In the genomic region with DNA sequence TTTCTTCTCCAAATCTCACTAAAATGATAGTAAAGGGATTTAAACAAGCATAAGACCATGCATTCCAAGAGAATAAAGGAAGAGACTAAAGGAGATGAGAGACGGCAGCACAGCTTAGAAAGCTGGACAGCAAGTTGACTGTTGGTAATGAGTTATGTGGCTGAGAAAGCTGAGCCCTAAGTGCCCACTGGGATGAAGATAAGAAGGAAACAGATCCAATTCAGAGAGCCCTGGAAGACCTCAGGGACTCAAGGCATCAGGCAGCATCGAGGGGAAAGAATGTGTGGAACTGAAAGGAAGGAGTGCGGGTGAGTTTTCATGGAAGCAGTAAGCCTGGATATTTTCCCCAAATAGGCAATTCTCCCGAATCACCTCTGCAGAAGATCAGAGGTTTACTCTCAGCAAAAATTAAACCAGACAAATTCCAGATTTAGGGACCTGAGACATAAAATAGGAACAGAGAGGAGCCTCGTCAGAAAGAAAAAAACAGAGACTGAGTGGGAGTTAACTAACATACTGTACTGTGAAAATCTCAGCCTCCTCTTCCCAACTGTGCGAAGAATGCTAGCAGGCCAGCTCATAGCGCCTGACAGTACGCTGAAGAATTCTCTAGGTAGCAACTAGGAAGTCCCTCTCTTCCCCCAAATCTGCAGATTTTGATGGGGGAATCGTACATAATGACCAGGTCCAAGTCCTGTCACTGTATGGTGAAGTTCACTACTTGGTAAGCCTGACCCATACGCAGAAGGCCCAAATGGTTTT, we compare ENCODE assay signal across 25 cellular contexts.
"Had no signal": no experiment of that assay in that cellular context is flagged by ENCODE, and none has a peak within 500 bp of the region (broad histone marks: within the 10 kb centered on the region; RNA-seq: fewer than 3 reads in every experiment).

No MANE protein-coding gene starts in this region.

- H3K9me3 ChIP-seq: esophagus squamous epithelium, gastroesophageal sphincter, mucosa of descending colon, prostate gland, right lobe of liver, testis, tibial nerve, upper lobe of right lung had no signal

- H3K27ac ChIP-seq: esophagus squamous epithelium, gastroesophageal sphincter, neural progenitor cell, parathyroid adenoma, prostate gland, right lobe of liver, spleen, testis, tibial nerve, upper lobe of right lung had no signal

- H3K27ac Mint-ChIP-seq: neural progenitor cell; stimulated activated memory B cell treated with anti-CD40 and anti-IgM and Interleukin-4, amounts not matched to agents 10 μg/mL and 1 μg/mL and 100 μg/mL, for 72 hours; stimulated activated naive CD8-positive, alpha-beta T cell treated with anti-CD3 and anti-CD28 coated beads, Interleukin-15, Interleukin-2, amounts not matched to agents 100 ng/mL and 50 ng/mL, for 24 hours had no signal

- FAIRE-seq: colon, islet of Langerhans had no signal

- H3K4me3 Mint-ChIP-seq: naive thymus-derived CD8-positive, alpha-beta T cell; neural progenitor cell; stimulated activated memory B cell treated with anti-CD40 and anti-IgM and Interleukin-4, amounts not matched to agents 10 μg/mL and 1 μg/mL and 100 μg/mL, for 72 hours; stimulated activated naive CD8-positive, alpha-beta T cell treated with anti-CD3 and anti-CD28 coated beads, Interleukin-15, Interleukin-2, amounts not matched to agents 100 ng/mL and 50 ng/mL, for 24 hours had no signal

- H2AFZ ChIP-seq: neural progenitor cell, parathyroid adenoma had no signal

- H3K36me3 ChIP-seq: esophagus squamous epithelium, gastroesophageal sphincter, neural progenitor cell, prostate gland, right lobe of liver, spleen, tibial nerve, upper lobe of right lung had no signal

- H3K36me3 Mint-ChIP-seq: naive thymus-derived CD8-positive, alpha-beta T cell; neural progenitor cell; stimulated activated memory B cell treated with anti-CD40 and anti-IgM and Interleukin-4, amounts not matched to agents 10 μg/mL and 1 μg/mL and 100 μg/mL, for 72 hours had no signal

- H3K9me3 Mint-ChIP-seq: stimulated activated naive CD8-positive, alpha-beta T cell treated with anti-CD3 and anti-CD28 coated beads, Interleukin-15, Interleukin-2, amounts not matched to agents 100 ng/mL and 50 ng/mL, for 24 hours had no signal

- H3K79me2 ChIP-seq: parathyroid adenoma had no signal

- H3K4me2 ChIP-seq: neural progenitor cell had no signal

- H3K27me3 Mint-ChIP-seq: stimulated activated naive CD8-positive, alpha-beta T cell treated with anti-CD3 and anti-CD28 coated beads, Interleukin-15, Interleukin-2, amounts not matched to agents 100 ng/mL and 50 ng/mL, for 24 hours had no signal

- H3K27me3 ChIP-seq: esophagus squamous epithelium, gastroesophageal sphincter, neural progenitor cell, right lobe of liver, spleen, testis, tibial nerve, upper lobe of right lung had no signal

- DNase-seq: cerebellar nuclear complex; dermis blood vessel endothelial cell; esophagus squamous epithelium; foreskin fibroblast; left ventricle myocardium superior; mesenchymal stem cell; mucosa of descending colon; naive thymus-derived CD8-positive, alpha-beta T cell; right lobe of liver; spleen; stimulated activated CD4-positive, alpha-beta T cell treated with anti-CD3 and anti-CD28 coated beads, Interleukin-15, amount 100 ng/mL, for 24 hours; stimulated activated CD4-positive, alpha-beta T cell treated with anti-CD3 and anti-CD28 coated beads, Interleukin-1b, Interleukin-23, amount 100 ng/mL, for 48 hours; stimulated activated CD4-positive, alpha-beta T cell treated with anti-CD3 and anti-CD28 coated beads, Interleukin-4, amount 100 ng/mL, for 24 hours; testis; upper lobe of right lung had no signal

- H3K9ac ChIP-seq: neural progenitor cell, parathyroid adenoma had no signal

- H3K4me3 ChIP-seq: esophagus squamous epithelium, gastroesophageal sphincter, lung, mucosa of descending colon, neural progenitor cell, prostate gland, right lobe of liver, spleen, testis, tibial nerve, upper lobe of right lung had no signal

- H3K4me1 ChIP-seq: gastroesophageal sphincter, neural progenitor cell, parathyroid adenoma, prostate gland, right lobe of liver, spleen, tibial nerve, upper lobe of right lung had no signal

- ATAC-seq: gastroesophageal sphincter; left ventricle myocardium superior; mucosa of descending colon; naive thymus-derived CD8-positive, alpha-beta T cell; right lobe of liver; stimulated activated memory B cell treated with anti-CD40 and anti-IgM and Interleukin-4, amounts not matched to agents 10 μg/mL and 1 μg/mL and 100 μg/mL, for 72 hours; upper lobe of right lung had no signal
